In genomic region chr9:13437898-13438297, GRCh38 we compare ENCODE assay signal across 28 cellular contexts.
"Had no signal": no experiment of that assay in that cellular context is flagged by ENCODE, and none has a peak within 500 bp of the region (broad histone marks: within the 10 kb centered on the region; RNA-seq: fewer than 3 reads in every experiment).

No MANE protein-coding gene starts in this region.

- ATAC-seq: activated CD4-positive, CD25-positive, alpha-beta regulatory T cell treated with anti-CD3 and anti-CD28 coated beads, Interleukin-2, amount 50 U/mL, for 24 hours; gastroesophageal sphincter; lower lobe of right lung; natural killer cell; right lobe of liver; T-helper 17 cell had no signal

- H3K9me3 ChIP-seq: ascending aorta, gastroesophageal sphincter, lower lobe of right lung, right lobe of liver, thoracic aorta had no signal

- H3K4me1 ChIP-seq: ascending aorta, gastroesophageal sphincter, lower lobe of right lung, right lobe of liver had no signal

- H3K4me3 ChIP-seq: ascending aorta, gastroesophageal sphincter, lower lobe of right lung, right lobe of liver, thoracic aorta had no signal

- H3K27ac ChIP-seq: ascending aorta, brain microvascular endothelial cell, epithelial cell of prostate, gastroesophageal sphincter, lower lobe of right lung, right lobe of liver, thoracic aorta, WERI-Rb-1 had no signal

- DNase-seq: activated CD4-positive, alpha-beta memory T cell treated with anti-CD3 and anti-CD28 coated beads for 36 hours; activated CD4-positive, alpha-beta T cell treated with anti-CD3 and anti-CD28 coated beads for 48 hours; activated CD8-positive, alpha-beta memory T cell treated with anti-CD3 and anti-CD28 coated beads, Interleukin-2, amount 50 U/mL, for 4 hours; activated effector memory CD4-positive, alpha-beta T cell treated with anti-CD3 and anti-CD28 coated beads, Interleukin-2, amount 50 U/mL, for 16 hours; activated naive CD4-positive, alpha-beta T cell treated with anti-CD3 and anti-CD28 coated beads, Interleukin-2, amount 10 ng/mL, durations not matched to agents 7 days and 5 days; activated naive CD8-positive, alpha-beta T cell treated with anti-CD3 and anti-CD28 coated beads, Interleukin-2, amount 10 ng/mL, durations not matched to agents 7 days and 5 days; activated T-cell treated with anti-CD3 and anti-CD28 coated beads, Interleukin-2, amount 50 U/mL, for 1 hour; brain microvascular endothelial cell; central memory CD4-positive, alpha-beta T cell; effector CD4-positive, alpha-beta T cell; hypothalamus; immature natural killer cell; kidney; lower lobe of right lung; mesenchymal stem cell; natural killer cell; posterior cingulate gyrus; right lobe of liver; stimulated activated CD4-positive, alpha-beta T cell treated with anti-CD3 and anti-CD28 coated beads, Interleukin-2, amount 100 ng/mL, for 48 hours; T-helper 17 cell; T1000; trophoblast cell; WERI-Rb-1 had no signal

- H3K36me3 ChIP-seq: ascending aorta, brain microvascular endothelial cell, gastroesophageal sphincter, lower lobe of right lung, right lobe of liver, thoracic aorta, WERI-Rb-1 had no signal

- H3K27me3 ChIP-seq: ascending aorta, brain microvascular endothelial cell, gastroesophageal sphincter, right lobe of liver had no signal
